In the genomic region with DNA sequence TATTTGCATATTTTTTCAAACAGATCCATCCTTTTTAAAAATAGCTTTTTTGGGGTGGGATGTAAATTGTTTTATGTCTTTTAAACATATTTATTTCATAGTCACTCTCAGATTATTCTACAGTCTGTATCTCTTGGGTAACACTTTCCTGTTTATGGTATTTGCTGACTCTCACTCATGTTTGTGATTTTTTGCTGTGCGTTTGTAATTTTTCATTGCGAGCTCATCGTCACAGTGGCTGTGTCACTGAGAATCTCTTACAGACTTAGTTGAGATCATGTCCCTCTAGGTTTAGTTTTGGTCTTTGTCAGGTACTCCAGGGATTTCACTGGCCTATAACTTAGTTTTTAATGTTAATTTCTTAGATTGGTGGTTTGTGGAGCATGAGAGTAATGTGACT, we compare ENCODE assay signal across 24 cellular contexts.
"Had no signal": no experiment of that assay in that cellular context is flagged by ENCODE, and none has a peak within 500 bp of the region (broad histone marks: within the 10 kb centered on the region; RNA-seq: fewer than 3 reads in every experiment).

No MANE protein-coding gene starts in this region.

- ATAC-seq: Panc1, PC-3, SK-N-SH treated with all-trans-retinoic acid at 6 μM for 48 hours had no signal

- DNase-seq: KBM-7; MV-4-11; NCI-H1048; NCI-H1105; NCI-H1417; NCI-H1436 treated with DMSO at 0.1 percent for 48 hours; NCI-H1694; NCI-H187 treated with DMSO at 0.1 percent for 48 hours; NCI-H2081 treated with DMSO at 0.1 percent for 48 hours; NCI-H2171; NCI-H226; NCI-H446; NCI-H510A; NCI-H524 treated with DMSO at 0.1 percent for 48 hours; NCI-H69; NCI-H774; NK-92 treated with Interleukin-12 subunit alpha and Interleukin-12 subunit beta, amount 100 ng/mL, for 24 hours; PC-3; SHP77 had no signal

- H3K27ac ChIP-seq: HL-60, RWPE1 had no signal

- FAIRE-seq: HTR-8/SVneo had no signal
